8 cellular contexts compared by ENCODE assay signal in genomic region chr2:96537066-96537733, GRCh38. TPM values are rescaled to one million over a fixed set of nuclear protein-coding genes. Genes with fewer than 3 reads are reported as not detected.
DNase-seq lines count a peak whose midpoint lies in the region; ATAC-seq and TF ChIP-seq lines count a peak whose summit lies in the region.

No MANE protein-coding gene starts in this region.

- H3K79me2 ChIP-seq in SK-N-SH (ENCODE audit: insufficient read depth): 0 out of 2 replicates have a peak, but pooled peaks cover 3% of the 10 kb centered on the region

- TF ChIP-seq RAD21 in SK-N-SH (IDR thresholded peaks at IDR 0.05; ENCODE audit: low read length): no peak

- 6% methylated on average over 27 of the region's 61 CpGs for WGBS in SK-N-SH (ENCODE audit: low lambda C conversion rate)

- DNase-seq in SK-N-SH (peak; percentile 69), cardiac septum (ENCODE audit: low spot score) (peak; percentile 90), uterus (peak in 1 of 2 donors; percentile 64)
- DNase-seq in activated naive CD4-positive, alpha-beta T cell treated with anti-CD3 and anti-CD28 coated beads, Interleukin-2, amount 50 U/mL, for 16 hours: peak; percentile 78

- peaks cover 22% of the 10 kb centered on the region; the same call in 1 of the 2 replicates for H4K20me1 ChIP-seq in SK-N-SH (ENCODE audit: insufficient read depth)

- POLR2A ChIA-PET in SK-N-SH (lab: Yijun Ruan, JAX): interaction anchor here (1.5 kb wide), 1 partner anchor 11 kb away, joined by 3 read pairs; no protein-coding TSS in a partner anchor

- CTCF ChIA-PET in SK-N-SH (lab: Yijun Ruan, JAX): interaction anchor here (0.8 to 8.6 kb wide), 4 partner anchors 11 to 64 kb away, joined by 3 to 91 read pairs (median 19); no protein-coding TSS in a partner anchor

- no peak for TF ChIP-seq POLR2A in uterus (IDR thresholded peaks at IDR 0.05)

- H3K4me1 ChIP-seq in SK-N-SH (ENCODE audit: control insufficient read depth in 1 of 2, insufficient read depth in 2 of 2, low read depth in 1 of 2, low read length in 1 of 2) (peaks cover 25 to 42% of the 10 kb centered on the region in 2 experiments; a peak in 3 of 4 replicates), rectal smooth muscle tissue (ENCODE audit: control insufficient read depth, insufficient read depth, low read length) (peaks cover 30% of the 10 kb centered on the region), uterus (peaks cover 25 to 44% of the 10 kb centered on the region in 2 donors)

- H3K27ac ChIP-seq in C4-2B: peak overlapping the region; percentile 5; the same call in 1 of the 2 replicates
- peak overlapping the region in 1 of 2 experiments; percentile 46; a peak in 1 of 4 replicates for H3K27ac ChIP-seq in SK-N-SH (ENCODE audit: low read depth in 2 of 2, low read length in 1 of 2)
- H3K27ac ChIP-seq in rectal smooth muscle tissue (ENCODE audit: low read depth, low read length): peak overlapping the region; percentile 88
- H3K27ac ChIP-seq in uterus: peak overlapping the region; percentile 100

- intact Hi-C loops in cardiac septum (cut with DNase I): loop anchor here (2.0 kb wide), 1 partner anchor 100 kb away; no protein-coding TSS in a partner anchor
- intact Hi-C loops in uterus (cut with DNase I; ENCODE audit: low total_unique reads): no loop called here

- no peaks in the 10 kb centered on the region for H3K36me3 ChIP-seq in SK-N-SH (replicated peaks in 1 of 2; ENCODE audit: control insufficient read depth in 1 of 2, insufficient read depth in 2 of 2, low read length in 1 of 2)
- no peaks in the 10 kb centered on the region for H3K36me3 ChIP-seq in rectal smooth muscle tissue (ENCODE audit: control insufficient read depth, insufficient read depth, low read length)
- H3K36me3 ChIP-seq in uterus: no peaks in the 10 kb centered on the region

- H3F3A ChIP-seq in SK-N-SH (replicated peaks; ENCODE audit: insufficient read depth): peaks cover 3% of the 10 kb centered on the region

- TF ChIP-seq CTCF in C4-2B (conservative IDR thresholded peaks at IDR 0.05) (no peak), SK-N-SH (IDR thresholded peaks at IDR 0.05) (no peak), uterus (IDR thresholded peaks at IDR 0.05) (no peak)

- TF ChIP-seq EP300 in SK-N-SH (IDR thresholded peaks at IDR 0.05; ENCODE audit: borderline replicate concordance in 1 of 2, low read depth in 1 of 2, low read length in 1 of 2): no peak

- no peaks in the 10 kb centered on the region for H3K27me3 ChIP-seq in SK-N-SH (ENCODE audit: insufficient read depth)
- no peaks in the 10 kb centered on the region for H3K27me3 ChIP-seq in rectal smooth muscle tissue (ENCODE audit: control insufficient read depth, insufficient read depth, low read length)
- H3K27me3 ChIP-seq in uterus: no peaks in the 10 kb centered on the region

- peak overlapping the region; percentile 81 for H3K9ac ChIP-seq in SK-N-SH
- peak overlapping the region; percentile 73 for H3K9ac ChIP-seq in rectal smooth muscle tissue (ENCODE audit: low read length)

- H3K4me3 ChIP-seq in SK-N-SH (ENCODE audit: low read depth in 2 of 2, low read length in 1 of 2) (peak overlapping the region; percentile 69 to 79), rectal smooth muscle tissue (ENCODE audit: low read length) (peak overlapping the region; percentile 87), uterus (peak overlapping the region; percentile 41 to 92)

- peak overlapping the region; percentile 96 for H3K4me2 ChIP-seq in SK-N-SH

- H2AFZ ChIP-seq in SK-N-SH (ENCODE audit: low read depth): peak overlapping the region; percentile 78; the same call in 1 of the 2 replicates

- H3K9me2 ChIP-seq in SK-N-SH: no peaks in the 10 kb centered on the region

- H3K9me3 ChIP-seq in SK-N-SH (no peaks in the 10 kb centered on the region), uterus (no peaks in the 10 kb centered on the region)

- ATAC-seq in GM19438 (IDR thresholded peaks at IDR 0.05; ENCODE audit: low read depth, unreplicated experiment) (peak; percentile 55), HG03520 (IDR thresholded peaks at IDR 0.05; ENCODE audit: unreplicated experiment) (peak; percentile 38)

TF ChIP-seq in SK-N-SH, 30 proteins besides CTCF, POLR2A, EP300 and RAD21:
- TF ChIP-seq NRF1 (IDR thresholded peaks at IDR 0.05; ENCODE audit: low read depth, low read length) (no peak), TEAD4 (IDR thresholded peaks at IDR 0.05; ENCODE audit: borderline replicate concordance, insufficient read depth) (no peak), SIN3A (IDR thresholded peaks at IDR 0.05; ENCODE audit: borderline replicate concordance, low read depth, low read length) (peak; percentile 82; the same call in 1 of the 2 replicates), MXI1 (IDR thresholded peaks at IDR 0.05; ENCODE audit: low read depth, low read length) (no peak), IRF3 (IDR thresholded peaks at IDR 0.05; ENCODE audit: low read depth, low read length) (no peak), NFIC (IDR thresholded peaks at IDR 0.05; ENCODE audit: borderline replicate concordance) (no peak), MAX (IDR thresholded peaks at IDR 0.05; ENCODE audit: low read depth) (no peak), USF1 (IDR thresholded peaks at IDR 0.05; ENCODE audit: borderline replicate concordance, low read depth) (no peak), FOXM1 (IDR thresholded peaks at IDR 0.05; ENCODE audit: low read depth) (no peak), GATA2 (CRISPR knock-in tag; IDR thresholded peaks at IDR 0.05) (no peak), RXRA (IDR thresholded peaks at IDR 0.05; ENCODE audit: borderline replicate concordance, low read depth) (no peak), EZH2phosphoT487 (IDR thresholded peaks at IDR 0.05; ENCODE audit: borderline replicate concordance, low read depth) (no peak), GABPA (IDR thresholded peaks at IDR 0.05; ENCODE audit: low read depth) (no peak), USF2 (IDR thresholded peaks at IDR 0.05; ENCODE audit: borderline replicate concordance, low read depth, low read length) (no peak), TCF12 (IDR thresholded peaks at IDR 0.05) (peak; percentile 13; the same call in 1 of the 2 replicates), JUND (IDR thresholded peaks at IDR 0.05) (no peak), CHD2 (IDR thresholded peaks at IDR 0.05; ENCODE audit: low read length, partially characterized antibody) (no peak), YY1 (IDR thresholded peaks at IDR 0.05; ENCODE audit: low read depth) (no peak), MEF2A (IDR thresholded peaks at IDR 0.05; ENCODE audit: borderline replicate concordance, low read depth) (no peak), SMC3 (IDR thresholded peaks at IDR 0.05; ENCODE audit: low read depth, low read length) (no peak), RFX5 (IDR thresholded peaks at IDR 0.05; ENCODE audit: low read length) (no peak), ELF1 (IDR thresholded peaks at IDR 0.05) (no peak), FOSL2 (IDR thresholded peaks at IDR 0.05; ENCODE audit: borderline replicate concordance, low read depth) (no peak), TAF1 (IDR thresholded peaks at IDR 0.05; ENCODE audit: borderline replicate concordance, low read depth, low read length) (no peak), RCOR1 (IDR thresholded peaks at IDR 0.05; ENCODE audit: low read length) (no peak)
- TF ChIP-seq, protein P1, sequence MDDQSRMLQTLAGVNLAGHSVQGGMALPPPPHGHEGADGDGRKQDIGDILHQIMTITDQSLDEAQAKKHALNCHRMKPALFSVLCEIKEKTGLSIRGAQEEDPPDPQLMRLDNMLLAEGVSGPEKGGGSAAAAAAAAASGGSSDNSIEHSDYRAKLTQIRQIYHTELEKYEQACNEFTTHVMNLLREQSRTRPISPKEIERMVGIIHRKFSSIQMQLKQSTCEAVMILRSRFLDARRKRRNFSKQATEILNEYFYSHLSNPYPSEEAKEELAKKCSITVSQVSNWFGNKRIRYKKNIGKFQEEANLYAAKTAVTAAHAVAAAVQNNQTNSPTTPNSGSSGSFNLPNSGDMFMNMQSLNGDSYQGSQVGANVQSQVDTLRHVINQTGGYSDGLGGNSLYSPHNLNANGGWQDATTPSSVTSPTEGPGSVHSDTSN (IDR thresholded peaks at IDR 0.05): peak; percentile 80

RNA-seq across cellular contexts. Expression of gene ARID5A, which starts 0.6 kb away (rescaled TPM):
- polyA plus RNA-seq in SK-N-SH (2012; rRNA removed): 3.3 TPM in 2 replicates
- 2.0 and 2.3 TPM in 2 replicates for polyA plus RNA-seq in SK-N-SH (2012; cell fraction: cytosol; rRNA removed)
- 8.1 and 8.2 TPM in 2 replicates for polyA plus RNA-seq in SK-N-SH (2012; cell fraction: nucleus; rRNA removed)
- total RNA-seq in cardiac septum (79.4 TPM), uterus (10 to 100 TPM; 15.1 to 73.5 (median 36.3) TPM)

RNA-seq across cellular contexts. Expression of gene NEURL3, which starts 32.0 kb away (rescaled TPM):
- polyA plus RNA-seq in SK-N-SH (2012; rRNA removed): 0.05 and 0.08 TPM in 2 replicates
- 0.01 TPM in 1 of 2 replicates, not detected in the other for polyA plus RNA-seq in SK-N-SH (2012; cell fraction: cytosol; rRNA removed)
- 0.04 TPM in 1 of 2 replicates, not detected in the other for polyA plus RNA-seq in SK-N-SH (2012; cell fraction: nucleus; rRNA removed)
- total RNA-seq in cardiac septum (not detected), uterus (not detected)
